ENCODE assay signal across 13 cellular contexts in the genomic region with DNA sequence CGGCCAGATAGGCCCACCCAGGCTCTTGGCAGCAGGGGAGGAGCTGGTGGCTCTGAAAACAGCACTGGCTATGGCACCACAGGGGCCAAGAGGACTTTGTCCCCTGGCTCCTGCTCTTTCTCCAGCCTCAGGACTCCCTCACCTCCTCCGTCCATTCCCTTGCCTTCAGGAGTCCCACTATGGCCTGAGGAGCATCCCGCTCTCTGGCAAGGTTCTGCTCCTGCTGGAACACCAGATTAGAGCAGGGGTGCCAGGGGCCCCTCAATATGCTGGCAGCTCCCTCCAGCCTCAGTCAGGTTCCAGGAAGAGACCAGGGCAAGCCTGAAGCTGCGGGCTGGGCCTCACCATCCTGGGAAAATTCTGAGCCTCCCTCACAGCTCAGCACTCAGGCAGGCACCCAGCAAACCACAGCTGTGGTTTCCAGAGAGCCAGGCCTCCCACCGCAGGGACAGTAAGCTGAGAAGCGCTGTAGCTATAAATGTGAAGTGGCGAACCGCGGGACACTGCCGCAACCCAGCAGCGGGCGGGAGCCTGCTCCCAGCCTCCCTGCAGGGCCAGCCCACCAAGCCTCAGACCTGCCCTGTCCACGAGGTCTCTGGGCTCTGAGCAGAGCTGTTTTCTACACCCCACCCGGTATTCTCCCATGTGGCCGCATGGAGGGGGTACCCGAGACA. TPM values are rescaled to one million over a fixed set of nuclear protein-coding genes. Genes with fewer than 3 reads are reported as not detected.
A peak's percentile ranks its signal among the peaks of the same experiment; 100 is the strongest.
DNase-seq lines count a peak whose midpoint lies in the region; ATAC-seq and TF ChIP-seq lines count a peak whose summit lies in the region.
"Had no signal": no experiment of that assay in that cellular context is flagged by ENCODE, and none has a peak within 500 bp of the region (broad histone marks: within the 10 kb centered on the region; RNA-seq: fewer than 3 reads in every experiment).

No MANE protein-coding gene starts in this region.

- BruUV-seq in A673 (replicated peaks; lab: Mats Ljungman, UMichigan), result no TSS peak

- H3K4me3 ChIP-seq in upper lobe of right lung (no peak overlapping the region), A673 (ENCODE audit: low read depth, low read length, poor library complexity, severe bottlenecking) (no peak overlapping the region), MG63 (no peak overlapping the region)
- H3K4me3 ChIP-seq: K562, upper lobe of left lung had no signal

- intact Hi-C loops in upper lobe of right lung (cut with DNase I), result no loop called here
- intact Hi-C loops in A673 (cut with micrococcal nuclease; ENCODE audit: unreplicated experiment), result no loop called here

- H3K27me3 ChIP-seq in upper lobe of right lung (peaks cover 18% of the 10 kb centered on the region), A673 (replicated peaks; ENCODE audit: insufficient read depth, low read depth, low read length, poor library complexity) (peaks cover 16% of the 10 kb centered on the region), MG63 (no peaks in the 10 kb centered on the region)
- H3K27me3 ChIP-seq: upper lobe of left lung had no signal

- H3K4me1 ChIP-seq in upper lobe of right lung (no peaks in the 10 kb centered on the region), A673 (ENCODE audit: insufficient read depth, low read length, poor library complexity, severe bottlenecking) (no peaks in the 10 kb centered on the region)
- H3K4me1 ChIP-seq: upper lobe of left lung had no signal

- CTCF ChIA-PET in A673 (lab: Charles Lee), result no interaction called here

- DNase-seq in AG08396 (ENCODE audit: low spot score), result peak; percentile 44
- peak; percentile 27 for DNase-seq in GM04504 (ENCODE audit: low read depth)
- peak; percentile 47 for DNase-seq in RPMI7951 (ENCODE audit: low read depth)
- peak; percentile 54 for DNase-seq in hepatic stellate cell (ENCODE audit: low spot score)
- no peak for DNase-seq in upper lobe of right lung
- no peak for DNase-seq in A673 (ENCODE audit: low spot score)
- DNase-seq in MG63, result no peak
- DNase-seq: NCI-H69, occipital lobe had no signal

- H3K27ac ChIP-seq in upper lobe of right lung (no peak overlapping the region), A673 (ENCODE audit: low read depth, low read length, poor library complexity, severe bottlenecking) (no peak overlapping the region)
- H3K27ac ChIP-seq: upper lobe of left lung had no signal

- H3K9me3 ChIP-seq in upper lobe of right lung (no peaks in the 10 kb centered on the region), A673 (ENCODE audit: low read depth, low read length, poor library complexity, severe bottlenecking) (no peaks in the 10 kb centered on the region), MG63 (no peaks in the 10 kb centered on the region)
- H3K9me3 ChIP-seq: upper lobe of left lung had no signal

- POLR2A ChIA-PET in A673 (lab: Charles Lee; ENCODE audit: low non-redundant PET), result no interaction called here

- ATAC-seq in upper lobe of right lung, result no peak
- ATAC-seq in HG03565 (IDR thresholded peaks at IDR 0.05; ENCODE audit: unreplicated experiment), result no peak
- ATAC-seq: K562 had no signal

- TF ChIP-seq CTCF in upper lobe of right lung (IDR thresholded peaks at IDR 0.05), result no peak
- no peak for TF ChIP-seq CTCF in A673 (conservative IDR thresholded peaks at IDR 0.05; ENCODE audit: low read depth, low read length)

- H3K36me3 ChIP-seq in upper lobe of right lung (no peaks in the 10 kb centered on the region), A673 (ENCODE audit: insufficient read depth, low read length, poor library complexity, severe bottlenecking) (no peaks in the 10 kb centered on the region), MG63 (no peaks in the 10 kb centered on the region)
- H3K36me3 ChIP-seq: upper lobe of left lung had no signal

RNA-seq across cellular contexts. Expression of gene C17orf100, which starts 25.7 kb away (rescaled TPM):
- total RNA-seq in RPMI7951 (2014; rRNA removed; shearing (Covaris generic)), result 0.12 and 0.39 TPM in 2 replicates
- 1.3 TPM for total RNA-seq in upper lobe of right lung
- total RNA-seq in A673 (2021), result 3.1 and 3.3 TPM in 2 replicates
- 1.9 and 2.9 TPM in 2 replicates for total RNA-seq in MG63 (2014; rRNA removed; shearing (Covaris generic); ENCODE audit: low replicate concordance)

RNA-seq across cellular contexts. Expression of gene MED31, which starts 25.9 kb away (rescaled TPM):
- total RNA-seq in RPMI7951 (2014; rRNA removed; shearing (Covaris generic)), result 20.3 and 24.5 TPM in 2 replicates
- total RNA-seq in upper lobe of right lung (17.4 TPM), A673 (2021) (27.9 and 28.0 TPM in 2 replicates)
- 7.7 and 10.6 TPM in 2 replicates for total RNA-seq in MG63 (2014; rRNA removed; shearing (Covaris generic); ENCODE audit: low replicate concordance)

RNA-seq across cellular contexts. Expression of gene SLC13A5, which starts 35.9 kb away (rescaled TPM):
- not detected in 2 replicates for total RNA-seq in RPMI7951 (2014; rRNA removed; shearing (Covaris generic))
- not detected for total RNA-seq in upper lobe of right lung
- total RNA-seq in A673 (2021), result not detected in 2 replicates
- not detected in 2 replicates for total RNA-seq in MG63 (2014; rRNA removed; shearing (Covaris generic); ENCODE audit: low replicate concordance)
- total RNA-seq: occipital lobe; T-helper 2 cell treated with Interferon-gamma antibody and Interleukin-4, amounts not matched to agents 100 ng/mL and 5 ng/mL, for 36 hours had no signal

RNA-seq across cellular contexts. Expression of gene TXNDC17, which starts 36.4 kb away (rescaled TPM):
- 231 and 340 TPM in 2 replicates for total RNA-seq in RPMI7951 (2014; rRNA removed; shearing (Covaris generic))
- total RNA-seq in upper lobe of right lung (44.6 TPM), A673 (2021) (140 and 147 TPM in 2 replicates)
- 54.8 and 127 TPM in 2 replicates for total RNA-seq in MG63 (2014; rRNA removed; shearing (Covaris generic); ENCODE audit: low replicate concordance)

RNA-seq across cellular contexts. Expression of gene KIAA0753, which starts 36.8 kb away (rescaled TPM):
- total RNA-seq in RPMI7951 (2014; rRNA removed; shearing (Covaris generic)), result 8.7 and 10.8 TPM in 2 replicates
- total RNA-seq in upper lobe of right lung (18.3 TPM), A673 (2021) (41.2 and 42.8 TPM in 2 replicates)
- 5.7 and 8.0 TPM in 2 replicates for total RNA-seq in MG63 (2014; rRNA removed; shearing (Covaris generic); ENCODE audit: low replicate concordance)

Comparison
In these comparisons a context has a peak if more than half of its experiments do, and no peak if none do; other contexts are left out.
1. DNase-seq: peak in AG08396 (single experiment), GM04504 (single experiment), RPMI7951 (single experiment) and hepatic stellate cell (single experiment); none in upper lobe of right lung (single experiment), A673 (single experiment) and MG63 (single experiment).